ENCODE assay signal across 34 cellular contexts in the genomic region with DNA sequence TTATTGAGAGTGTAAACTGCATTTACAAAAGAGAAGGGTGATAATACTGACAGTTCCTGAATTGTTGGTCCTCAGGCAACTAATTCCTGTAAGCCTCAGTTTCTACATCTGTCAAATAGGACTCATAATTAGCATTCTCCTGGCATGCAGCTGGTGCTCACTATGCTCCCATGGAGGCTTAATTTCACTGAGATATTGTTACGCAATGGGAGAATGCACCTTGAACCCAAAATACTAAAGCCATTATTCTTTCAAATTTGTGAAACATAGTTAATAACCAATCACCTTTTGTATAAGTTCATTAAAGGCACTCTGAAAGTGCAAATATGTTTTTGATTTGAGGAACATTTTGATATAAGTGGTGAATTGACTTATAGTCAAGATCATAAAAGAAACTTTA.
DNase-seq lines count a peak whose midpoint lies in the region; ATAC-seq, FAIRE-seq and TF ChIP-seq lines count a peak whose summit lies in the region.
"Had no signal": no experiment of that assay in that cellular context is flagged by ENCODE, and none has a peak within 500 bp of the region (broad histone marks: within the 10 kb centered on the region; RNA-seq: fewer than 3 reads in every experiment).

No MANE protein-coding gene starts in this region.

- WGBS in HepG2 (ENCODE audit: low lambda C conversion rate): 76% methylated on average over 1 of the region's 1 CpG
- 73% methylated on average over 1 of the region's 1 CpG for WGBS in right lobe of liver (ENCODE audit: insufficient coverage, low coverage, low lambda C conversion rate, missing lambda C conversion rate)
- no CpG with 5 or more reads among the region's 1 CpG for WGBS in IMR-90 (ENCODE audit: extremely low coverage in 2 of 2, insufficient read length in 1 of 2), 2 experiments
- 93% methylated on average over 1 of the region's 1 CpG; no CpG with 5 or more reads in 1 of the 2 experiments for WGBS in H1 (ENCODE audit: extremely low coverage in 1 of 2, insufficient coverage in 1 of 2, insufficient read length in 1 of 2, insufficient replicate concordance in 2 of 2, low coverage in 1 of 2, low lambda C conversion rate in 2 of 2, missing lambda C conversion rate in 1 of 2), 2 experiments
- WGBS in smooth muscle cell (ENCODE audit: low lambda C conversion rate): 100% methylated on average over 1 of the region's 1 CpG

- no peak for FAIRE-seq in HepG2 (lab: Jason Lieb, UNC)
- FAIRE-seq in H1 (lab: Jason Lieb, UNC): no peak
- FAIRE-seq: A549, D721Med had no signal

- H4K5ac ChIP-seq in IMR-90 (ENCODE audit: low read depth, low read length) (no peak overlapping the region), H1 (ENCODE audit: insufficient read length, low read depth, low read length) (no peak overlapping the region)

- TF ChIP-seq POLR2A in HepG2 (IDR thresholded peaks at IDR 0.05; ENCODE audit: insufficient read depth in 1 of 2, low read depth in 2 of 2, low read length in 2 of 2) (no peak), right lobe of liver (IDR thresholded peaks at IDR 0.05) (no peak), IMR-90 (IDR thresholded peaks at IDR 0.05; ENCODE audit: low read depth, low read length) (no peak), H1 (IDR thresholded peaks at IDR 0.05; ENCODE audit: control extremely low read depth in 1 of 2, low read depth in 2 of 2, low read length in 2 of 2) (no peak)

- no peaks in the 10 kb centered on the region for H3K36me3 ChIP-seq in HepG2 (replicated peaks in 1 of 2; ENCODE audit: control insufficient read depth in 1 of 2, insufficient read depth in 2 of 2, low read length in 2 of 2)
- no peaks in the 10 kb centered on the region for H3K36me3 ChIP-seq in right lobe of liver
- H3K36me3 ChIP-seq in IMR-90 (ENCODE audit: control insufficient read depth, insufficient read depth, low read length): no peaks in the 10 kb centered on the region
- H3K36me3 ChIP-seq in Karpas-422 (ENCODE audit: insufficient read depth, low read length): no peaks in the 10 kb centered on the region
- no peaks in the 10 kb centered on the region for H3K36me3 ChIP-seq in H1 (ENCODE audit: control insufficient read depth in 2 of 4, insufficient read depth in 4 of 4, low read length in 3 of 4)
- no peaks in the 10 kb centered on the region for H3K36me3 ChIP-seq in smooth muscle cell (ENCODE audit: low read depth)
- H3K36me3 ChIP-seq: BE2C; BLaER1; BLaER1 treated with 17β-estradiol and CSF1 and Interleukin-3, amounts not matched to agents 10 nM and 100 nM had no signal

- dilution Hi-C loops in IMR-90 (cut with HindIII; ENCODE audit: low sequenced_read_pairs, unreplicated experiment): no loop called here

- H2BK15ac ChIP-seq in IMR-90 (ENCODE audit: low read depth, low read length) (no peak overlapping the region), H1 (ENCODE audit: low read length) (no peak overlapping the region)

- H3K79me2 ChIP-seq in HepG2 (ENCODE audit: insufficient read depth, low read length): no peaks in the 10 kb centered on the region
- H3K79me2 ChIP-seq in Karpas-422 (ENCODE audit: low read length): no peaks in the 10 kb centered on the region
- H3K79me2 ChIP-seq in H1 (ENCODE audit: control insufficient read depth in 1 of 2, insufficient read depth in 2 of 2, low read length in 2 of 2): no peaks in the 10 kb centered on the region
- no peaks in the 10 kb centered on the region for H3K79me2 ChIP-seq in smooth muscle cell (ENCODE audit: low read depth)

- no peak overlapping the region for H4K8ac ChIP-seq in IMR-90 (ENCODE audit: low read depth in 2 of 2, low read length in 2 of 2)
- no peak overlapping the region for H4K8ac ChIP-seq in H1 (ENCODE audit: extremely low read depth, insufficient read depth, low read length)

- H4K20me1 ChIP-seq in HepG2 (ENCODE audit: insufficient read depth, low read length) (no peaks in the 10 kb centered on the region), IMR-90 (ENCODE audit: insufficient read depth, low read length) (no peaks in the 10 kb centered on the region), Karpas-422 (ENCODE audit: insufficient read depth, low read depth, low read length) (no peaks in the 10 kb centered on the region), H1 (replicated peaks in 1 of 2; ENCODE audit: control insufficient read depth in 1 of 2, insufficient read depth in 2 of 2, low read length in 2 of 2) (no peaks in the 10 kb centered on the region), smooth muscle cell (ENCODE audit: low read depth) (no peaks in the 10 kb centered on the region)
- H4K20me1 ChIP-seq: BLaER1; BLaER1 treated with 17β-estradiol and CSF1 and Interleukin-3, amounts not matched to agents 10 nM and 100 nM had no signal

- H2BK20ac ChIP-seq in IMR-90 (ENCODE audit: low read depth, low read length) (no peak overlapping the region), H1 (ENCODE audit: low read length) (no peak overlapping the region)

- POLR2A ChIA-PET in HepG2 (lab: Yijun Ruan, JAX) (no interaction called here), IMR-90 (lab: Charles Lee; ENCODE audit: unreplicated experiment) (no interaction called here), H1 (lab: Charles Lee; ENCODE audit: partially characterized antibody) (no interaction called here)

- no peaks in the 10 kb centered on the region for H3K9me2 ChIP-seq in Karpas-422 (replicated peaks; ENCODE audit: insufficient read depth, low read length)

- no peak overlapping the region for H2BK120ac ChIP-seq in IMR-90 (ENCODE audit: low read depth, low read length)
- no peak overlapping the region for H2BK120ac ChIP-seq in H1 (replicated peaks; ENCODE audit: low read depth, low read length)

- H2BK12ac ChIP-seq in H1 (ENCODE audit: low read depth, low read length): no peak overlapping the region

- DNase-seq in HepG2 (ENCODE audit: low spot score) (no peak), right lobe of liver (no peak), IMR-90 (no peak), Karpas-422 (no peak), H1 (ENCODE audit: low read depth in 1 of 2, low spot score in 2 of 2) (no peak), NCI-H748 treated with DMSO at 0.1 percent for 48 hours (lab: John Stamatoyannopoulos, UW) (no peak), smooth muscle cell (lab: John Stamatoyannopoulos, UW; ENCODE audit: unreplicated experiment) (no peak)
- no peak for DNase-seq in activated CD4-positive, alpha-beta T cell treated with anti-CD3 and anti-CD28 coated beads for 1 hour
- DNase-seq: 8988T; ACHN; AML-193; BE2C; C1 segment of cervical spinal cord; Caco-2; Calu3; CD4-positive, alpha-beta memory T cell; CD4-positive, alpha-beta T cell; CD4-positive, CD25-positive, alpha-beta regulatory T cell; CD8-positive, alpha-beta memory T cell; CD8-positive, alpha-beta T cell; COR-L47; DMS 273 treated with DMSO at 0.1 percent for 48 hours; DMS153; DMS53; DMS79; DMS79 treated with DMSO at 0.1 percent for 48 hours; DND-41; EL had no signal

- H2AFZ ChIP-seq in HepG2 (ENCODE audit: low read length): no peak overlapping the region
- H2AFZ ChIP-seq in IMR-90 (replicated peaks; ENCODE audit: low read length, poor library complexity): no peak overlapping the region
- H2AFZ ChIP-seq in Karpas-422 (ENCODE audit: low read length): peak overlapping the region; percentile 44; the same call in 1 of the 2 replicates
- no peak overlapping the region for H2AFZ ChIP-seq in H1 (ENCODE audit: low read length)
- no peak overlapping the region for H2AFZ ChIP-seq in smooth muscle cell (ENCODE audit: low read depth)

- no peak overlapping the region for H2AK5ac ChIP-seq in IMR-90 (ENCODE audit: low read depth, low read length)
- no peak overlapping the region for H2AK5ac ChIP-seq in H1 (ENCODE audit: low read depth, low read length)

- TF ChIP-seq RAD21 in HepG2 (CRISPR knock-in tag; IDR thresholded peaks at IDR 0.05): no peak
- no peak for TF ChIP-seq RAD21 in IMR-90 (IDR thresholded peaks at IDR 0.05; ENCODE audit: low read length)
- TF ChIP-seq RAD21 in H1 (IDR thresholded peaks at IDR 0.05 in 1 of 2, conservative IDR thresholded peaks at IDR 0.05 in 1 of 2; ENCODE audit: low read depth in 2 of 2, low read length in 2 of 2): no peak

- no peaks in the 10 kb centered on the region for H3K23me2 ChIP-seq in H1 (ENCODE audit: low read depth, low read length)

- H3K79me1 ChIP-seq in IMR-90 (ENCODE audit: low read depth in 1 of 2, low read length in 2 of 2) (no peaks in the 10 kb centered on the region), H1 (ENCODE audit: low read depth, low read length) (no peaks in the 10 kb centered on the region)

- H3K4me1 ChIP-seq in HepG2 (ENCODE audit: insufficient read depth, low read length): peaks cover 8% of the 10 kb centered on the region; the same call in 1 of the 2 replicates
- no peaks in the 10 kb centered on the region for H3K4me1 ChIP-seq in right lobe of liver
- H3K4me1 ChIP-seq in IMR-90 (ENCODE audit: control insufficient read depth, insufficient read depth, low read length): no peaks in the 10 kb centered on the region
- H3K4me1 ChIP-seq in Karpas-422 (ENCODE audit: low read length): peaks cover 23% of the 10 kb centered on the region
- no peaks in the 10 kb centered on the region; a peak in 1 of 7 replicates for H3K4me1 ChIP-seq in H1 (replicated peaks in 1 of 4; ENCODE audit: control insufficient read depth in 3 of 4, insufficient read depth in 4 of 4, low read length in 3 of 4)
- peaks cover 7% of the 10 kb centered on the region for H3K4me1 ChIP-seq in smooth muscle cell (ENCODE audit: low read depth)
- H3K4me1 ChIP-seq: A549; BE2C; BLaER1; BLaER1 treated with 17β-estradiol and CSF1 and Interleukin-3, amounts not matched to agents 10 nM and 100 nM; Caco-2 had no signal

- H2BK5ac ChIP-seq in IMR-90 (ENCODE audit: low read depth, low read length, poor library complexity, severe bottlenecking): no peak overlapping the region
- H2BK5ac ChIP-seq in H1 (ENCODE audit: low read depth, low read length): no peak overlapping the region

- H4K91ac ChIP-seq in IMR-90 (ENCODE audit: insufficient read depth, low read depth, low read length): no peak overlapping the region
- no peak overlapping the region for H4K91ac ChIP-seq in H1 (replicated peaks; ENCODE audit: insufficient read length, low read length)

- no peak overlapping the region for H3K4me3 ChIP-seq in HepG2 (replicated peaks in 1 of 3; ENCODE audit: insufficient read depth in 1 of 3, low read depth in 2 of 3, low read length in 3 of 3)
- no peak overlapping the region for H3K4me3 ChIP-seq in right lobe of liver
- no peak overlapping the region for H3K4me3 ChIP-seq in IMR-90 (ENCODE audit: insufficient read depth, low read depth, low read length)
- H3K4me3 ChIP-seq in Karpas-422 (ENCODE audit: low read length): no peak overlapping the region
- H3K4me3 ChIP-seq in H1 (ENCODE audit: extremely low read depth in 1 of 4, insufficient read depth in 2 of 4, low read depth in 3 of 4, low read length in 4 of 4): no peak overlapping the region
- no peak overlapping the region for H3K4me3 ChIP-seq in smooth muscle cell
- H3K4me3 ChIP-seq: A549; BLaER1; BLaER1 treated with 17β-estradiol and CSF1 and Interleukin-3, amounts not matched to agents 10 nM and 100 nM had no signal

- H3K9me1 ChIP-seq in IMR-90 (ENCODE audit: insufficient read depth, low read length): no peaks in the 10 kb centered on the region

- intact Hi-C loops in HepG2 (cut with micrococcal nuclease; ENCODE audit: unreplicated experiment): no loop called here
- intact Hi-C loops in right lobe of liver (cut with DNase I): no loop called here
- intact Hi-C loops in IMR-90 (cut with micrococcal nuclease): no loop called here

- BruUV-seq in HepG2 (replicated peaks; lab: Mats Ljungman, UMichigan) (no TSS peak), IMR-90 (replicated peaks; lab: Mats Ljungman, UMichigan) (no TSS peak)

- H3K27me3 ChIP-seq in HepG2 (ENCODE audit: control insufficient read depth in 1 of 2, insufficient read depth in 2 of 2, low read length in 2 of 2) (no peaks in the 10 kb centered on the region), right lobe of liver (no peaks in the 10 kb centered on the region), IMR-90 (ENCODE audit: control insufficient read depth, insufficient read depth, low read length) (no peaks in the 10 kb centered on the region; the same call in 1 of the 2 replicates), Karpas-422 (ENCODE audit: low read length) (no peaks in the 10 kb centered on the region), H1 (replicated peaks in 1 of 4; ENCODE audit: control insufficient read depth in 3 of 4, extremely low read depth in 1 of 4, insufficient read depth in 3 of 4, low read length in 3 of 4) (no peaks in the 10 kb centered on the region), smooth muscle cell (ENCODE audit: low read depth) (no peaks in the 10 kb centered on the region)
- H3K27me3 ChIP-seq: BE2C; BLaER1; BLaER1 treated with 17β-estradiol and CSF1 and Interleukin-3, amounts not matched to agents 10 nM and 100 nM had no signal

- TF ChIP-seq CTCF in HepG2 (CRISPR knock-in tag; IDR thresholded peaks at IDR 0.05): no peak
- TF ChIP-seq CTCF in right lobe of liver (IDR thresholded peaks at IDR 0.05): no peak
- TF ChIP-seq CTCF in IMR-90 (conservative IDR thresholded peaks at IDR 0.05; ENCODE audit: low read depth, low read length): no peak
- TF ChIP-seq CTCF in H1 (IDR thresholded peaks at IDR 0.05; ENCODE audit: control extremely low read depth in 1 of 3, insufficient read depth in 1 of 3, low read depth in 1 of 3, low read length in 3 of 3): no peak
- no peak for TF ChIP-seq CTCF in smooth muscle cell (IDR thresholded peaks at IDR 0.05; ENCODE audit: borderline replicate concordance, insufficient read depth, poor library complexity, severe bottlenecking)

- TF ChIP-seq EP300 in HepG2 (IDR thresholded peaks at IDR 0.05; ENCODE audit: low read depth in 2 of 2, low read length in 2 of 2) (no peak), HepG2 (CRISPR knock-in tag; IDR thresholded peaks at IDR 0.05; ENCODE audit: borderline replicate concordance) (no peak), H1 (IDR thresholded peaks at IDR 0.05; ENCODE audit: borderline replicate concordance in 1 of 2, low read depth in 2 of 2, low read length in 2 of 2) (no peak)

- H3K14ac ChIP-seq in IMR-90 (replicated peaks; ENCODE audit: low read depth, low read length) (no peak overlapping the region), H1 (ENCODE audit: insufficient read length) (no peak overlapping the region)

- no peaks in the 10 kb centered on the region for H3K9me3 ChIP-seq in HepG2 (ENCODE audit: low read length)
- no peaks in the 10 kb centered on the region for H3K9me3 ChIP-seq in right lobe of liver
- no peaks in the 10 kb centered on the region for H3K9me3 ChIP-seq in IMR-90 (ENCODE audit: control insufficient read depth, insufficient read depth, low read length)
- no peaks in the 10 kb centered on the region for H3K9me3 ChIP-seq in Karpas-422 (ENCODE audit: low read length)
- H3K9me3 ChIP-seq in H1 (ENCODE audit: insufficient read depth in 2 of 2, low read depth in 1 of 2, low read length in 1 of 2): no peaks in the 10 kb centered on the region
- no peaks in the 10 kb centered on the region for H3K9me3 ChIP-seq in smooth muscle cell (replicated peaks; ENCODE audit: low read depth)
- H3K9me3 ChIP-seq: A549; BE2C; BLaER1; BLaER1 treated with 17β-estradiol and CSF1 and Interleukin-3, amounts not matched to agents 10 nM and 100 nM; Caco-2 had no signal

- H3K4me2 ChIP-seq in HepG2 (ENCODE audit: low read depth, low read length): no peak overlapping the region
- H3K4me2 ChIP-seq in IMR-90 (ENCODE audit: low read depth, low read length): no peak overlapping the region
- H3K4me2 ChIP-seq in Karpas-422 (ENCODE audit: low read depth, low read length, poor library complexity, severe bottlenecking): no peak overlapping the region
- no peak overlapping the region for H3K4me2 ChIP-seq in H1 (ENCODE audit: insufficient read depth in 1 of 2, low read depth in 2 of 2, low read length in 2 of 2)
- no peak overlapping the region for H3K4me2 ChIP-seq in smooth muscle cell
- H3K4me2 ChIP-seq: A549; BLaER1; BLaER1 treated with 17β-estradiol and CSF1 and Interleukin-3, amounts not matched to agents 10 nM and 100 nM had no signal

- no peak overlapping the region for H3K4ac ChIP-seq in IMR-90 (ENCODE audit: low read depth, low read length)
- H3K4ac ChIP-seq in H1 (replicated peaks; ENCODE audit: insufficient read length, low read depth, low read length): no peak overlapping the region

- H2AK9ac ChIP-seq in IMR-90 (replicated peaks; ENCODE audit: low read depth, low read length, poor library complexity): no peak overlapping the region

- H3K18ac ChIP-seq in IMR-90 (ENCODE audit: low read depth, low read length) (no peak overlapping the region), H1 (ENCODE audit: extremely low read depth, low read length) (no peak overlapping the region)

- ATAC-seq in HepG2 (no peak), right lobe of liver (no peak), IMR-90 (ENCODE audit: low read depth) (no peak)
- ATAC-seq: A549; CD8-positive, alpha-beta T cell had no signal

- H3K56ac ChIP-seq in IMR-90 (ENCODE audit: extremely low read depth, insufficient read depth, low read length) (no peak overlapping the region), H1 (replicated peaks; ENCODE audit: insufficient read length, low read depth, low read length) (no peak overlapping the region)

- no peak overlapping the region for H3K9ac ChIP-seq in HepG2 (ENCODE audit: insufficient read depth, low read depth, low read length)
- H3K9ac ChIP-seq in IMR-90 (ENCODE audit: low read depth, low read length): no peak overlapping the region
- no peak overlapping the region for H3K9ac ChIP-seq in Karpas-422 (ENCODE audit: low read length)
- no peak overlapping the region for H3K9ac ChIP-seq in H1 (replicated peaks in 1 of 4; ENCODE audit: extremely low read depth in 1 of 4, low read depth in 3 of 4, low read length in 3 of 4)
- H3K9ac ChIP-seq in smooth muscle cell (ENCODE audit: low read depth): no peak overlapping the region
- H3K9ac ChIP-seq: BLaER1; BLaER1 treated with 17β-estradiol and CSF1 and Interleukin-3, amounts not matched to agents 10 nM and 100 nM had no signal

- no peak overlapping the region for H3K27ac ChIP-seq in HepG2 (ENCODE audit: extremely low read length, insufficient read depth, low read length)
- H3K27ac ChIP-seq in right lobe of liver: no peak overlapping the region
- no peak overlapping the region for H3K27ac ChIP-seq in IMR-90 (ENCODE audit: insufficient read depth, low read length)
- H3K27ac ChIP-seq in Karpas-422 (ENCODE audit: low read length): no peak overlapping the region
- no peak overlapping the region for H3K27ac ChIP-seq in H1 (ENCODE audit: low read depth, low read length)
- no peak overlapping the region for H3K27ac ChIP-seq in smooth muscle cell (ENCODE audit: low read depth)
- H3K27ac ChIP-seq: 22Rv1; A549; BLaER1; BLaER1 treated with 17β-estradiol and CSF1 and Interleukin-3, amounts not matched to agents 10 nM and 100 nM; C4-2B had no signal

- H3K23ac ChIP-seq in IMR-90 (ENCODE audit: low read depth, low read length) (no peak overlapping the region), H1 (ENCODE audit: insufficient read length) (no peak overlapping the region)

- in situ Hi-C loops in HepG2 (cut with HindIII; ENCODE audit: extremely low pct_ligation_motif_present, low pct_unique_long_range_greater_than_20kb): no loop called here
- in situ Hi-C loops in IMR-90 (cut with MboI; ENCODE audit: low sequenced_read_pairs): no loop called here

- CTCF ChIA-PET in HepG2 (lab: Yijun Ruan, JAX; ENCODE audit: low intra/inter-chr PET ratio, low total read pairs) (no interaction called here), IMR-90 (lab: Yijun Ruan, JAX) (no interaction called here), H1 (lab: Charles Lee; ENCODE audit: partially characterized antibody) (interaction anchor here (1.3 kb wide), 1 partner anchor 188 kb away, joined by 3 read pairs; no protein-coding TSS in a partner anchor)

- H3F3A ChIP-seq in smooth muscle cell (ENCODE audit: low read depth): no peaks in the 10 kb centered on the region
